In the genomic region with DNA sequence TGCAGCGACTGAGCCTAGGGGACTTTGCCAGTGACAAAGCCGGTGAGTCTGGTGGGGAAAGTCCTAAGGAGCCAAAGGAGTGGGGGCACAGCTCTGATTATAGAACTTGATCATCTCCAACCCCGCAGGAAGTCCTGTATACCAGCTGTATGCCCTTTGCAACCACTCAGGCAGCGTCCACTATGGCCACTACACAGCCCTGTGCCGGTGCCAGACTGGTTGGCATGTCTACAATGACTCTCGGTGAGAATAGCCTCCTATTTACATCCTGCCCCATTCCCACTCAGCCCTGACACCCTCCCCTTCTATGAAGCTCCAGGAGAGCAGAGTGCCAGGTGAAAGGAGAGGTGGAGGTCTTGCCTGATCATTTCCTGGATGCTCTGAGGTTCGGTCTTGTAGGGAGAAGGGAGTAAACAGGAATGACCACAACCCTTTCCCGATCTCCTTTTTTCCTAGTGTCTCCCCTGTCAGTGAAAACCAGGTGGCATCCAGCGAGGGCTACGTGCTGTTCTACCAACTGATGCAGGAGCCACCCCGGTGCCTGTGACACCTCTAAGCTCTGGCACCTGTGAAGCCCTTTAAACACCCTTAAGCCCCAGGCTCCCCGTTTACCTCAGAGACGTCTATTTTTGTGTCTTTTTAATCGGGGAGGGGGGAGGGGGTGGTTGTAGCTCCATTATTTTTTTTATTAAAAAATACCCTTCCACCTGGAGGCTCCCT, we compare ENCODE assay signal across 8 cellular contexts. TPM values are rescaled to one million over a fixed set of nuclear protein-coding genes. Genes with fewer than 3 reads are reported as not detected.
A peak's percentile ranks its signal among the peaks of the same experiment; 100 is the strongest.
DNase-seq lines count a peak whose midpoint lies in the region; ATAC-seq, FAIRE-seq and TF ChIP-seq lines count a peak whose summit lies in the region.

No MANE protein-coding gene starts in this region.

- no TSS peak for BruUV-seq in HepG2 (replicated peaks; lab: Mats Ljungman, UMichigan)

- TF ChIP-seq CTCF in astrocyte (IDR thresholded peaks at IDR 0.05; ENCODE audit: insufficient read depth, low read depth, low read length) (no peak), HepG2 (CRISPR knock-in tag; IDR thresholded peaks at IDR 0.05) (no peak), thoracic aorta (IDR thresholded peaks at IDR 0.05) (no peak)

- peaks cover 18% of the 10 kb centered on the region for H3K4me1 ChIP-seq in astrocyte (ENCODE audit: insufficient read depth, low read length)
- H3K4me1 ChIP-seq in HepG2 (ENCODE audit: insufficient read depth, low read length) = peaks cover 34% of the 10 kb centered on the region
- peaks cover 27 to 43% of the 10 kb centered on the region in 2 donors for H3K4me1 ChIP-seq in thoracic aorta (ENCODE audit: control insufficient read depth in 1 of 2, low read depth in 2 of 2)

- WGBS in HepG2 (ENCODE audit: low lambda C conversion rate) = 72% methylated on average over 13 of the region's 14 CpGs

- peaks cover 52% of the 10 kb centered on the region for H3K4me1 Mint-ChIP-seq in activated CD8-positive, alpha-beta memory T cell treated with anti-CD3 and anti-CD28 coated beads, Interleukin-2, amount 10 ng/mL, durations not matched to agents 7 days and 5 days
- peaks cover 22% of the 10 kb centered on the region for H3K4me1 Mint-ChIP-seq in astrocyte (ENCODE audit: low read depth, unreplicated experiment)

- no peaks in the 10 kb centered on the region for H3K27me3 ChIP-seq in astrocyte (ENCODE audit: insufficient read depth, low read length)
- H3K27me3 ChIP-seq in HepG2 (ENCODE audit: control insufficient read depth in 1 of 2, insufficient read depth in 2 of 2, low read length in 2 of 2) = no peaks in the 10 kb centered on the region
- H3K27me3 ChIP-seq in thoracic aorta (replicated peaks; ENCODE audit: insufficient read depth) = no peaks in the 10 kb centered on the region

- ATAC-seq in activated CD8-positive, alpha-beta memory T cell treated with anti-CD3 and anti-CD28 coated beads, Interleukin-2, amount 10 ng/mL, durations not matched to agents 7 days and 5 days = no peak
- ATAC-seq in HepG2 (no peak), thoracic aorta (ENCODE audit: insufficient number of reproducible peaks, low FRiP score, low read depth) (no peak), GM18861 (IDR thresholded peaks at IDR 0.05; ENCODE audit: unreplicated experiment) (no peak)

- H3K27me3 Mint-ChIP-seq in activated CD8-positive, alpha-beta memory T cell treated with anti-CD3 and anti-CD28 coated beads, Interleukin-2, amount 10 ng/mL, durations not matched to agents 7 days and 5 days = no peaks in the 10 kb centered on the region
- no peaks in the 10 kb centered on the region for H3K27me3 Mint-ChIP-seq in astrocyte (ENCODE audit: low read depth, unreplicated experiment)

- H3K9me3 Mint-ChIP-seq in activated CD8-positive, alpha-beta memory T cell treated with anti-CD3 and anti-CD28 coated beads, Interleukin-2, amount 10 ng/mL, durations not matched to agents 7 days and 5 days (ENCODE audit: low read depth) = no peaks in the 10 kb centered on the region
- no peaks in the 10 kb centered on the region for H3K9me3 Mint-ChIP-seq in astrocyte (ENCODE audit: unreplicated experiment)

- H2AFZ ChIP-seq in astrocyte (ENCODE audit: low read depth, low read length) (no peak overlapping the region), HepG2 (ENCODE audit: low read length) (no peak overlapping the region)

- CTCF ChIA-PET in activated CD8-positive, alpha-beta memory T cell treated with anti-CD3 and anti-CD28 coated beads, Interleukin-2, amount 10 ng/mL, durations not matched to agents 7 days and 5 days (lab: Charles Lee) = interaction anchor here (0.5 to 4.7 kb wide), 29 partner anchors 9 to 226 kb away, joined by 3 to 49 read pairs (median 4); a partner anchor contains a TSS
- CTCF ChIA-PET in HepG2 (lab: Yijun Ruan, JAX; ENCODE audit: low intra/inter-chr PET ratio, low total read pairs) = no interaction called here

- TF ChIP-seq EP300 in HepG2 (IDR thresholded peaks at IDR 0.05; ENCODE audit: low read depth in 2 of 2, low read length in 2 of 2) (no peak), HepG2 (CRISPR knock-in tag; IDR thresholded peaks at IDR 0.05; ENCODE audit: borderline replicate concordance) (no peak)

- no peak for DNase-seq in activated CD8-positive, alpha-beta memory T cell treated with anti-CD3 and anti-CD28 coated beads, Interleukin-2, amount 10 ng/mL, durations not matched to agents 7 days and 5 days
- no peak for DNase-seq in activated CD8-positive, alpha-beta memory T cell treated with anti-CD3 and anti-CD28 coated beads, Interleukin-2, amount 50 U/mL, for 48 hours
- DNase-seq in astrocyte (ENCODE audit: low read depth) = no peak
- no peak for DNase-seq in HepG2 (ENCODE audit: low spot score)
- no peak for DNase-seq in thoracic aorta (ENCODE audit: low spot score)
- DNase-seq in stimulated activated CD4-positive, alpha-beta T cell treated with anti-CD3 and anti-CD28 coated beads, Interleukin-2, amount 100 ng/mL, for 48 hours = no peak
- no peak for DNase-seq in NCI-H1930 (lab: John Stamatoyannopoulos, UW)

- TF ChIP-seq RAD21 in HepG2 (CRISPR knock-in tag; IDR thresholded peaks at IDR 0.05) = no peak

- no peak for TF ChIP-seq POLR2A in HepG2 (IDR thresholded peaks at IDR 0.05; ENCODE audit: insufficient read depth in 1 of 2, low read depth in 2 of 2, low read length in 2 of 2)

- H3K27ac Mint-ChIP-seq in activated CD8-positive, alpha-beta memory T cell treated with anti-CD3 and anti-CD28 coated beads, Interleukin-2, amount 10 ng/mL, durations not matched to agents 7 days and 5 days = peak overlapping the region; percentile 95
- peak overlapping the region; percentile 86 for H3K27ac Mint-ChIP-seq in astrocyte (ENCODE audit: unreplicated experiment)

- in situ Hi-C loops in HepG2 (cut with HindIII; ENCODE audit: extremely low pct_ligation_motif_present, low pct_unique_long_range_greater_than_20kb) = no loop called here

- H3K27ac ChIP-seq in astrocyte (ENCODE audit: low read depth, low read length) (peak overlapping the region; percentile 83), HepG2 (ENCODE audit: extremely low read length, insufficient read depth, low read length) (peak overlapping the region; percentile 62), thoracic aorta (peak overlapping the region; percentile 89)

- peak overlapping the region; percentile 98 for H3K4me2 ChIP-seq in astrocyte (ENCODE audit: low read length)
- H3K4me2 ChIP-seq in HepG2 (ENCODE audit: low read depth, low read length) = peak overlapping the region; percentile 84

- H4K20me1 ChIP-seq in astrocyte (ENCODE audit: insufficient read depth, low read length) (no peaks in the 10 kb centered on the region), HepG2 (ENCODE audit: insufficient read depth, low read length) (no peaks in the 10 kb centered on the region)

- peak overlapping the region; percentile 83 for H3K4me3 Mint-ChIP-seq in activated CD8-positive, alpha-beta memory T cell treated with anti-CD3 and anti-CD28 coated beads, Interleukin-2, amount 10 ng/mL, durations not matched to agents 7 days and 5 days
- peak overlapping the region; percentile 93 for H3K4me3 Mint-ChIP-seq in astrocyte (ENCODE audit: unreplicated experiment)

- FAIRE-seq in astrocyte (lab: Jason Lieb, UNC) (no peak), HepG2 (lab: Jason Lieb, UNC) (no peak)

- H3K79me2 ChIP-seq in astrocyte (ENCODE audit: insufficient read depth, low read length) = peaks cover 31% of the 10 kb centered on the region
- H3K79me2 ChIP-seq in HepG2 (ENCODE audit: insufficient read depth, low read length) = peaks cover 5% of the 10 kb centered on the region

- intact Hi-C loops in HepG2 (cut with micrococcal nuclease; ENCODE audit: unreplicated experiment) = no loop called here

- POLR2A ChIA-PET in HepG2 (lab: Yijun Ruan, JAX) = interaction anchor here (0.9 to 2.9 kb wide), 12 partner anchors 11 to 222 kb away, joined by 3 to 30 read pairs (median 6); a partner anchor contains a TSS

- H3K9ac ChIP-seq in astrocyte (ENCODE audit: low read length) (peak overlapping the region; percentile 89), HepG2 (ENCODE audit: insufficient read depth, low read depth, low read length) (peak overlapping the region; percentile 80; the same call in 1 of the 2 replicates)

- no peaks in the 10 kb centered on the region for H3K9me3 ChIP-seq in astrocyte (ENCODE audit: insufficient read depth, low read depth, low read length)
- no peaks in the 10 kb centered on the region for H3K9me3 ChIP-seq in HepG2 (ENCODE audit: low read length)
- H3K9me3 ChIP-seq in thoracic aorta = no peaks in the 10 kb centered on the region

- peaks cover 14% of the 10 kb centered on the region for H3K36me3 Mint-ChIP-seq in activated CD8-positive, alpha-beta memory T cell treated with anti-CD3 and anti-CD28 coated beads, Interleukin-2, amount 10 ng/mL, durations not matched to agents 7 days and 5 days
- peaks cover 6% of the 10 kb centered on the region for H3K36me3 Mint-ChIP-seq in astrocyte (ENCODE audit: low read depth, unreplicated experiment)

- peak overlapping the region; percentile 95 for H3K4me3 ChIP-seq in astrocyte (ENCODE audit: insufficient read depth, low read depth, low read length)
- H3K4me3 ChIP-seq in HepG2 (replicated peaks in 1 of 3; ENCODE audit: insufficient read depth in 1 of 3, low read depth in 2 of 3, low read length in 3 of 3) = peak overlapping the region; percentile 54 to 88 (median 55); a peak in 4 of 6 replicates
- peak overlapping the region; percentile 75 for H3K4me3 ChIP-seq in thoracic aorta

- H3K36me3 ChIP-seq in astrocyte (ENCODE audit: insufficient read depth, low read length) (no peaks in the 10 kb centered on the region), HepG2 (replicated peaks in 1 of 2; ENCODE audit: control insufficient read depth in 1 of 2, insufficient read depth in 2 of 2, low read length in 2 of 2) (peaks cover 12 to 34% of the 10 kb centered on the region in 2 experiments; a peak in 4 of 5 replicates), thoracic aorta (peaks cover 7% of the 10 kb centered on the region)

RNA-seq across cellular contexts. Expression of a gene that starts 1.2 kb away (rescaled TPM):
- 10 to 100 TPM; 34.5 to 43.9 TPM for total RNA-seq in activated CD8-positive, alpha-beta memory T cell treated with anti-CD3 and anti-CD28 coated beads, Interleukin-2, amount 10 ng/mL, durations not matched to agents 7 days and 5 days
- total RNA-seq in astrocyte (17.0 and 20.0 TPM in 2 replicates), HepG2 (2016; rRNA removed; fragmentation: Illumina TruSeq; extraction: Trizol) (13.0 and 15.5 TPM in 2 replicates), thoracic aorta (10 to 100 TPM; 18.2 to 33.6 TPM)
- total RNA-seq in HepG2 (2016; cell fraction: cytosol; rRNA removed; fragmentation: Illumina TruSeq; extraction: Trizol; ENCODE audit: low read depth) = 3.1 and 3.7 TPM in 2 replicates
- total RNA-seq in HepG2 (2016; cell fraction: insoluble cytoplasmic fraction; rRNA removed; fragmentation: Illumina TruSeq; extraction: Trizol) = 12.8 and 14.3 TPM in 2 replicates
- total RNA-seq in HepG2 (2016; cell fraction: membrane; rRNA removed; fragmentation: Illumina TruSeq; extraction: Trizol) = 3.1 and 5.2 TPM in 2 replicates
- total RNA-seq in HepG2 (2016; cell fraction: nucleus; rRNA removed; fragmentation: Illumina TruSeq; extraction: Trizol) = 13.9 and 14.4 TPM in 2 replicates
- 25.2 and 27.7 TPM in 2 replicates for polyA plus RNA-seq in HepG2 (2011; rRNA removed)
- 10.4 and 16.6 TPM in 2 replicates for polyA plus RNA-seq in HepG2 (2011; cell fraction: cytosol; rRNA removed)
- polyA plus RNA-seq in HepG2 (2011; cell fraction: nucleus; rRNA removed) = 73.0 and 77.7 TPM in 2 replicates
- 11.1 and 11.9 TPM in 2 replicates for polyA plus RNA-seq in HepG2 (2012)
- 1.2 and 1.9 TPM in 2 replicates for polyA plus RNA-seq in HepG2 (2016; cell fraction: cytosol; fragmentation: Illumina TruSeq; extraction: Trizol; ENCODE audit: low read depth)
- polyA plus RNA-seq in HepG2 (2016; cell fraction: insoluble cytoplasmic fraction; fragmentation: Illumina TruSeq; extraction: Trizol; ENCODE audit: low read depth) = 7.2 and 7.7 TPM in 2 replicates
- 1.7 and 4.1 TPM in 2 replicates for polyA plus RNA-seq in HepG2 (2016; cell fraction: membrane; fragmentation: Illumina TruSeq; extraction: Trizol; ENCODE audit: low read depth)
- 32.1 and 34.2 TPM in 2 replicates for polyA plus RNA-seq in HepG2 (2016; cell fraction: nucleus; fragmentation: Illumina TruSeq; extraction: Trizol; ENCODE audit: insufficient read depth, low read depth)
- polyA minus RNA-seq in HepG2 (2011; rRNA and poly(A)+ RNA removed; ENCODE audit: low replicate concordance) = 26.5 and 36.9 TPM in 2 replicates
- polyA minus RNA-seq in HepG2 (2011; cell fraction: cytosol; rRNA and poly(A)+ RNA removed) = 4.8 and 8.6 TPM in 2 replicates
- polyA minus RNA-seq in HepG2 (2011; cell fraction: nucleus; rRNA and poly(A)+ RNA removed) = 17.8 and 19.4 TPM in 2 replicates

RNA-seq across cellular contexts. Expression of a gene that starts 5.8 kb away (rescaled TPM):
- total RNA-seq in activated CD8-positive, alpha-beta memory T cell treated with anti-CD3 and anti-CD28 coated beads, Interleukin-2, amount 10 ng/mL, durations not matched to agents 7 days and 5 days = 10 to 100 TPM; 36.0 to 40.8 TPM
- total RNA-seq in astrocyte (14.4 and 19.2 TPM in 2 replicates), HepG2 (2016; rRNA removed; fragmentation: Illumina TruSeq; extraction: Trizol) (7.4 and 10.1 TPM in 2 replicates), thoracic aorta (10 to 100 TPM; 23.2 to 28.8 TPM)
- total RNA-seq in HepG2 (2016; cell fraction: cytosol; rRNA removed; fragmentation: Illumina TruSeq; extraction: Trizol; ENCODE audit: low read depth) = 8.6 and 9.8 TPM in 2 replicates
- total RNA-seq in HepG2 (2016; cell fraction: insoluble cytoplasmic fraction; rRNA removed; fragmentation: Illumina TruSeq; extraction: Trizol) = 6.5 and 10.5 TPM in 2 replicates
- total RNA-seq in HepG2 (2016; cell fraction: membrane; rRNA removed; fragmentation: Illumina TruSeq; extraction: Trizol) = 17.0 and 23.7 TPM in 2 replicates
- 17.3 and 17.6 TPM in 2 replicates for total RNA-seq in HepG2 (2016; cell fraction: nucleus; rRNA removed; fragmentation: Illumina TruSeq; extraction: Trizol)
- polyA plus RNA-seq in HepG2 (2011; rRNA removed) = 31.0 and 33.1 TPM in 2 replicates
- polyA plus RNA-seq in HepG2 (2011; cell fraction: cytosol; rRNA removed) = 14.0 and 19.2 TPM in 2 replicates
- polyA plus RNA-seq in HepG2 (2011; cell fraction: nucleus; rRNA removed) = 157 and 234 TPM in 2 replicates
- polyA plus RNA-seq in HepG2 (2012) = 14.8 and 16.5 TPM in 2 replicates
- 25.1 and 35.9 TPM in 2 replicates for polyA plus RNA-seq in HepG2 (2016; cell fraction: cytosol; fragmentation: Illumina TruSeq; extraction: Trizol; ENCODE audit: low read depth)
- polyA plus RNA-seq in HepG2 (2016; cell fraction: insoluble cytoplasmic fraction; fragmentation: Illumina TruSeq; extraction: Trizol; ENCODE audit: low read depth) = 15.8 and 21.8 TPM in 2 replicates
- 48.3 and 50.3 TPM in 2 replicates for polyA plus RNA-seq in HepG2 (2016; cell fraction: membrane; fragmentation: Illumina TruSeq; extraction: Trizol; ENCODE audit: low read depth)
- 65.1 and 67.0 TPM in 2 replicates for polyA plus RNA-seq in HepG2 (2016; cell fraction: nucleus; fragmentation: Illumina TruSeq; extraction: Trizol; ENCODE audit: insufficient read depth, low read depth)
- polyA minus RNA-seq in HepG2 (2011; rRNA and poly(A)+ RNA removed; ENCODE audit: low replicate concordance) = 21.0 and 31.8 TPM in 2 replicates
- polyA minus RNA-seq in HepG2 (2011; cell fraction: cytosol; rRNA and poly(A)+ RNA removed) = 8.2 and 8.9 TPM in 2 replicates
- polyA minus RNA-seq in HepG2 (2011; cell fraction: nucleus; rRNA and poly(A)+ RNA removed) = 30.3 and 31.9 TPM in 2 replicates

RNA-seq across cellular contexts. Expression of a gene that starts 11.3 kb away (rescaled TPM):
- total RNA-seq in activated CD8-positive, alpha-beta memory T cell treated with anti-CD3 and anti-CD28 coated beads, Interleukin-2, amount 10 ng/mL, durations not matched to agents 7 days and 5 days = 10 to 100 TPM; 90.7 to 98.4 TPM
- total RNA-seq in astrocyte (87.5 and 91.0 TPM in 2 replicates), HepG2 (2016; rRNA removed; fragmentation: Illumina TruSeq; extraction: Trizol) (72.8 and 96.5 TPM in 2 replicates), thoracic aorta (10 to 100 TPM; 54.2 to 73.9 TPM)
- total RNA-seq in HepG2 (2016; cell fraction: cytosol; rRNA removed; fragmentation: Illumina TruSeq; extraction: Trizol; ENCODE audit: low read depth) = 44.5 and 47.4 TPM in 2 replicates
- 74.8 and 106 TPM in 2 replicates for total RNA-seq in HepG2 (2016; cell fraction: insoluble cytoplasmic fraction; rRNA removed; fragmentation: Illumina TruSeq; extraction: Trizol)
- total RNA-seq in HepG2 (2016; cell fraction: membrane; rRNA removed; fragmentation: Illumina TruSeq; extraction: Trizol) = 66.5 and 67.4 TPM in 2 replicates
- 29.7 and 32.7 TPM in 2 replicates for total RNA-seq in HepG2 (2016; cell fraction: nucleus; rRNA removed; fragmentation: Illumina TruSeq; extraction: Trizol)
- 70.1 and 85.2 TPM in 2 replicates for polyA plus RNA-seq in HepG2 (2011; rRNA removed)
- polyA plus RNA-seq in HepG2 (2011; cell fraction: cytosol; rRNA removed) = 87.7 and 127 TPM in 2 replicates
- polyA plus RNA-seq in HepG2 (2011; cell fraction: nucleus; rRNA removed) = 26.3 and 26.8 TPM in 2 replicates
- 77.3 and 83.1 TPM in 2 replicates for polyA plus RNA-seq in HepG2 (2012)
- 66.3 and 72.4 TPM in 2 replicates for polyA plus RNA-seq in HepG2 (2016; cell fraction: cytosol; fragmentation: Illumina TruSeq; extraction: Trizol; ENCODE audit: low read depth)
- polyA plus RNA-seq in HepG2 (2016; cell fraction: insoluble cytoplasmic fraction; fragmentation: Illumina TruSeq; extraction: Trizol; ENCODE audit: low read depth) = 153 and 176 TPM in 2 replicates
- 96.8 and 104 TPM in 2 replicates for polyA plus RNA-seq in HepG2 (2016; cell fraction: membrane; fragmentation: Illumina TruSeq; extraction: Trizol; ENCODE audit: low read depth)
- 70.4 and 72.5 TPM in 2 replicates for polyA plus RNA-seq in HepG2 (2016; cell fraction: nucleus; fragmentation: Illumina TruSeq; extraction: Trizol; ENCODE audit: insufficient read depth, low read depth)
- 19.4 and 58.8 TPM in 2 replicates for polyA minus RNA-seq in HepG2 (2011; rRNA and poly(A)+ RNA removed; ENCODE audit: low replicate concordance)
- polyA minus RNA-seq in HepG2 (2011; cell fraction: cytosol; rRNA and poly(A)+ RNA removed) = 24.2 and 29.9 TPM in 2 replicates
- polyA minus RNA-seq in HepG2 (2011; cell fraction: nucleus; rRNA and poly(A)+ RNA removed) = 22.3 and 28.7 TPM in 2 replicates

RNA-seq across cellular contexts. Expression of a gene that starts 12.2 kb away (rescaled TPM):
- total RNA-seq in activated CD8-positive, alpha-beta memory T cell treated with anti-CD3 and anti-CD28 coated beads, Interleukin-2, amount 10 ng/mL, durations not matched to agents 7 days and 5 days = 10 to 100 TPM; 47.0 to 53.5 TPM
- 39.6 and 40.4 TPM in 2 replicates for total RNA-seq in astrocyte
- total RNA-seq in HepG2 (2016; rRNA removed; fragmentation: Illumina TruSeq; extraction: Trizol) = 26.7 and 35.6 TPM in 2 replicates
- 39.7 and 51.0 TPM in 2 replicates for total RNA-seq in HepG2 (2016; cell fraction: cytosol; rRNA removed; fragmentation: Illumina TruSeq; extraction: Trizol; ENCODE audit: low read depth)
- total RNA-seq in HepG2 (2016; cell fraction: insoluble cytoplasmic fraction; rRNA removed; fragmentation: Illumina TruSeq; extraction: Trizol) = 25.1 and 39.5 TPM in 2 replicates
- total RNA-seq in HepG2 (2016; cell fraction: membrane; rRNA removed; fragmentation: Illumina TruSeq; extraction: Trizol) = 75.0 and 83.4 TPM in 2 replicates
- 20.7 and 25.9 TPM in 2 replicates for total RNA-seq in HepG2 (2016; cell fraction: nucleus; rRNA removed; fragmentation: Illumina TruSeq; extraction: Trizol)
- polyA plus RNA-seq in HepG2 (2011; rRNA removed) = 40.4 and 45.0 TPM in 2 replicates
- polyA plus RNA-seq in HepG2 (2011; cell fraction: cytosol; rRNA removed) = 39.3 and 49.3 TPM in 2 replicates
- 59.7 and 62.7 TPM in 2 replicates for polyA plus RNA-seq in HepG2 (2011; cell fraction: nucleus; rRNA removed)
- 32.3 and 39.7 TPM in 2 replicates for polyA plus RNA-seq in HepG2 (2012)
- 63.3 and 71.3 TPM in 2 replicates for polyA plus RNA-seq in HepG2 (2016; cell fraction: cytosol; fragmentation: Illumina TruSeq; extraction: Trizol; ENCODE audit: low read depth)
- polyA plus RNA-seq in HepG2 (2016; cell fraction: insoluble cytoplasmic fraction; fragmentation: Illumina TruSeq; extraction: Trizol; ENCODE audit: low read depth) = 30.8 and 33.0 TPM in 2 replicates
- polyA plus RNA-seq in HepG2 (2016; cell fraction: membrane; fragmentation: Illumina TruSeq; extraction: Trizol; ENCODE audit: low read depth) = 80.0 and 82.5 TPM in 2 replicates
- polyA plus RNA-seq in HepG2 (2016; cell fraction: nucleus; fragmentation: Illumina TruSeq; extraction: Trizol; ENCODE audit: insufficient read depth, low read depth) = 46.9 and 48.9 TPM in 2 replicates
- 34.0 and 38.8 TPM in 2 replicates for polyA minus RNA-seq in HepG2 (2011; rRNA and poly(A)+ RNA removed; ENCODE audit: low replicate concordance)
- 15.9 and 20.7 TPM in 2 replicates for polyA minus RNA-seq in HepG2 (2011; cell fraction: cytosol; rRNA and poly(A)+ RNA removed)
- 11.6 and 17.4 TPM in 2 replicates for polyA minus RNA-seq in HepG2 (2011; cell fraction: nucleus; rRNA and poly(A)+ RNA removed)
- 100 to 1,000 TPM in 1 of 2 donors, 10 to 100 TPM in 1; 36.4 to 145 TPM for total RNA-seq in thoracic aorta

RNA-seq across cellular contexts. Expression of a gene that starts 32.6 kb away (rescaled TPM):
- total RNA-seq in activated CD8-positive, alpha-beta memory T cell treated with anti-CD3 and anti-CD28 coated beads, Interleukin-2, amount 10 ng/mL, durations not matched to agents 7 days and 5 days = 10 to 100 TPM; 37.1 to 40.6 TPM
- total RNA-seq in astrocyte (40.9 and 41.8 TPM in 2 replicates), HepG2 (2016; rRNA removed; fragmentation: Illumina TruSeq; extraction: Trizol) (12.6 and 14.0 TPM in 2 replicates), thoracic aorta (10 to 100 TPM; 30.7 to 34.3 TPM)
- total RNA-seq in HepG2 (2016; cell fraction: cytosol; rRNA removed; fragmentation: Illumina TruSeq; extraction: Trizol; ENCODE audit: low read depth) = 10.4 and 11.2 TPM in 2 replicates
- total RNA-seq in HepG2 (2016; cell fraction: insoluble cytoplasmic fraction; rRNA removed; fragmentation: Illumina TruSeq; extraction: Trizol) = 12.4 and 13.9 TPM in 2 replicates
- 19.7 and 22.4 TPM in 2 replicates for total RNA-seq in HepG2 (2016; cell fraction: membrane; rRNA removed; fragmentation: Illumina TruSeq; extraction: Trizol)
- 8.9 and 9.2 TPM in 2 replicates for total RNA-seq in HepG2 (2016; cell fraction: nucleus; rRNA removed; fragmentation: Illumina TruSeq; extraction: Trizol)
- 27.8 and 31.2 TPM in 2 replicates for polyA plus RNA-seq in HepG2 (2011; rRNA removed)
- polyA plus RNA-seq in HepG2 (2011; cell fraction: cytosol; rRNA removed) = 29.3 and 33.3 TPM in 2 replicates
- 29.8 and 35.1 TPM in 2 replicates for polyA plus RNA-seq in HepG2 (2011; cell fraction: nucleus; rRNA removed)
- 19.2 and 24.0 TPM in 2 replicates for polyA plus RNA-seq in HepG2 (2012)
- 19.6 and 23.3 TPM in 2 replicates for polyA plus RNA-seq in HepG2 (2016; cell fraction: cytosol; fragmentation: Illumina TruSeq; extraction: Trizol; ENCODE audit: low read depth)
- polyA plus RNA-seq in HepG2 (2016; cell fraction: insoluble cytoplasmic fraction; fragmentation: Illumina TruSeq; extraction: Trizol; ENCODE audit: low read depth) = 24.1 and 24.5 TPM in 2 replicates
- 33.8 and 34.9 TPM in 2 replicates for polyA plus RNA-seq in HepG2 (2016; cell fraction: membrane; fragmentation: Illumina TruSeq; extraction: Trizol; ENCODE audit: low read depth)
- polyA plus RNA-seq in HepG2 (2016; cell fraction: nucleus; fragmentation: Illumina TruSeq; extraction: Trizol; ENCODE audit: insufficient read depth, low read depth) = 33.1 and 36.8 TPM in 2 replicates
- polyA minus RNA-seq in HepG2 (2011; rRNA and poly(A)+ RNA removed; ENCODE audit: low replicate concordance) = 67.8 and 81.3 TPM in 2 replicates
- polyA minus RNA-seq in HepG2 (2011; cell fraction: cytosol; rRNA and poly(A)+ RNA removed) = 11.9 and 13.8 TPM in 2 replicates
- polyA minus RNA-seq in HepG2 (2011; cell fraction: nucleus; rRNA and poly(A)+ RNA removed) = 9.1 and 13.8 TPM in 2 replicates
